ENCODE assay signal across 2 cellular contexts in the genomic region with DNA sequence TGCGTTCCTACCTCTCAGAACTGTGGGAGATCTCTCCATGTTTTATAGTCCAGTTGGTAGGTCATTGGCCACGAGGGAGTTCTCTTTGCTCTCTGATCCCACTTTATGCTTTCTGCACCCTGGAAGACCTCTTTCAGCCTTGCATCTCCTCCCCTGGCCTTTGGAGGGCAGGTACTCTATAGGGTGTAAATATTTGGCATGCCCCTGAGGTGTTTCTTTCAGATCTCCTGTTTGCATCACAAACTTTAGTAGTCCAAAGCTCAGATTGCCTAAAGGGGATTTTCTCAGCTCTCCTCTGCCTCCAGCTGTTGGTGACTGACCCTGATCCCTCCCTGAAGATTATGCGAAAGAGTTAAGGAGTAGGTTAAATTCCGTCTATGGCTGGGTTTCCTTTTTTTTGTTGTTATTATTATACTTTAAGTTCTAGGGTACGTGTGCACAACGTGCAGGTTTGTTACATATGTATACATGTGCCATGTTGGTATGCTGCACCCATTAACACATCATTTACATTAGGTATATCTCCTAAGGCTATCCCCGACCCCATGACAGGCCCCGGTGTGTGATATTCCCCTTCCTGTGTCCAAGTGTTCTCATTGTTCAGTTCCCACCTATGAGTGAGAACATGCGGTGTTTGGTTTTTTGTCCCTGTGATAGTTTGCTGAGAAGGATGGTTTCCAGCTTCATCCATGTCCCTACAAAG.
TF ChIP-seq lines count a peak whose summit lies in the region.

No MANE protein-coding gene starts in this region.

TF ChIP-seq in WTC11, 78 proteins besides CTCF, POLR2A, EP300 and RAD21:
- 0 out of 2 replicates have a peak, but pooled peaks have one; percentile 58 for TF ChIP-seq GABPB1 (CRISPR knock-in tag; IDR thresholded peaks at IDR 0.05)

TF ChIP-seq in liver, 16 proteins besides CTCF, POLR2A, EP300 and RAD21:
- TF ChIP-seq HNF4A (conservative IDR thresholded peaks at IDR 0.05) (peak; percentile 37 to 74), RXRA (IDR thresholded peaks at IDR 0.05) (peak in 1 of 2 donors; percentile 18)
